In the genomic region with DNA sequence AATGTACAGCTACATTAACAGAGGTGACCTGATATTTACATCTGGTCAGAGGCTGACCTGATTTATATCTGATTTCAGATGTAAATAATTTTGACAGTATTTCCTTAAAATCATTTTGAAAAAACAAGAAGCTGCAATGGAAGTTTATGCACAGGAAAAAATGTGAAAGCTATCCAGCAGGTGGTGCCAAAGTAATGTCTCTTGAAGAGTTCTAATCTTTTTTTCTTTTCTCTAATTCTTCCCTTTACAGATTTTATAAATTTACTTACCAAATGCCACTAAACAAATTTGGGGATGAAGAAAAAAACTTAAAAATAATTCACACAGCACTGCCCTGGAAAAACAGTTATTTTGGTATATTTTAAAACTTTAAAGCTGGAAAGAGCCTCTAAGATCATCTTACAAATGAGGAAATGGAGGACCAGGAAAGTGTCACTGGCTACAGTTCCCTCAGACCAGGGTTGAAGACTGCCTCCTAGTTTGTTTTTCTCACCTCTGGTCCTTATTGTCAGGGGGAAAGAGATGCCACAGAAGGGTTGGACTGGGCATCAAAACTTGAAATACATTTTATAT, we compare ENCODE assay signal across 8 cellular contexts. TPM values are rescaled to one million over a fixed set of nuclear protein-coding genes. Genes with fewer than 3 reads are reported as not detected.
DNase-seq lines count a peak whose midpoint lies in the region; ATAC-seq, FAIRE-seq and TF ChIP-seq lines count a peak whose summit lies in the region.

No MANE protein-coding gene starts in this region.

- H3K27me3 Mint-ChIP-seq in mesothelial cell of epicardium (ENCODE audit: low read depth), result no peaks in the 10 kb centered on the region

- DNase-seq in DMS79 (lab: John Stamatoyannopoulos, UW), result peak; percentile 5
- peak; percentile 24 for DNase-seq in HTR-8/SVneo (ENCODE audit: insufficient read length, low spot score)
- peak; percentile 43 for DNase-seq in RPMI8226
- peak; percentile 31 for DNase-seq in cerebellum (ENCODE audit: low spot score)
- no peak for DNase-seq in mesothelial cell of epicardium (ENCODE audit: low spot score in 2 of 2, unreplicated experiment in 2 of 2)

- FAIRE-seq in HTR-8/SVneo (lab: Jason Lieb, UNC), result no peak

- ATAC-seq in GM18517 (IDR thresholded peaks at IDR 0.05; ENCODE audit: unreplicated experiment) (no peak), GM18858 (IDR thresholded peaks at IDR 0.05; ENCODE audit: unreplicated experiment) (no peak), HG02571 (IDR thresholded peaks at IDR 0.05; ENCODE audit: unreplicated experiment) (no peak)

- H3K4me1 Mint-ChIP-seq in mesothelial cell of epicardium, result no peaks in the 10 kb centered on the region

- H3K4me3 Mint-ChIP-seq in mesothelial cell of epicardium, result no peak overlapping the region

- H3K36me3 Mint-ChIP-seq in mesothelial cell of epicardium, result peaks cover 29% of the 10 kb centered on the region

- no peak overlapping the region for H3K27ac Mint-ChIP-seq in mesothelial cell of epicardium

- peaks cover 32% of the 10 kb centered on the region for H3K9me3 Mint-ChIP-seq in mesothelial cell of epicardium

- TF ChIP-seq CTCF in mesothelial cell of epicardium (IDR thresholded peaks at IDR 0.05; ENCODE audit: unreplicated experiment), result peak; percentile 75

RNA-seq across cellular contexts. Expression of a gene that starts 16.4 kb away (rescaled TPM):
- 5.3 TPM for total RNA-seq in cerebellum
- 1.9 to 2.4 TPM (median 2.2 TPM) in 3 replicates for total RNA-seq in mesothelial cell of epicardium

Comparison
In these comparisons a context has a peak if more than half of its experiments do, and no peak if none do; other contexts are left out.
1. DNase-seq: peak in DMS79 (single experiment), HTR-8/SVneo (single experiment), RPMI8226 (single experiment) and cerebellum (single experiment); none in mesothelial cell of epicardium (0 of 2).